In the genomic region with DNA sequence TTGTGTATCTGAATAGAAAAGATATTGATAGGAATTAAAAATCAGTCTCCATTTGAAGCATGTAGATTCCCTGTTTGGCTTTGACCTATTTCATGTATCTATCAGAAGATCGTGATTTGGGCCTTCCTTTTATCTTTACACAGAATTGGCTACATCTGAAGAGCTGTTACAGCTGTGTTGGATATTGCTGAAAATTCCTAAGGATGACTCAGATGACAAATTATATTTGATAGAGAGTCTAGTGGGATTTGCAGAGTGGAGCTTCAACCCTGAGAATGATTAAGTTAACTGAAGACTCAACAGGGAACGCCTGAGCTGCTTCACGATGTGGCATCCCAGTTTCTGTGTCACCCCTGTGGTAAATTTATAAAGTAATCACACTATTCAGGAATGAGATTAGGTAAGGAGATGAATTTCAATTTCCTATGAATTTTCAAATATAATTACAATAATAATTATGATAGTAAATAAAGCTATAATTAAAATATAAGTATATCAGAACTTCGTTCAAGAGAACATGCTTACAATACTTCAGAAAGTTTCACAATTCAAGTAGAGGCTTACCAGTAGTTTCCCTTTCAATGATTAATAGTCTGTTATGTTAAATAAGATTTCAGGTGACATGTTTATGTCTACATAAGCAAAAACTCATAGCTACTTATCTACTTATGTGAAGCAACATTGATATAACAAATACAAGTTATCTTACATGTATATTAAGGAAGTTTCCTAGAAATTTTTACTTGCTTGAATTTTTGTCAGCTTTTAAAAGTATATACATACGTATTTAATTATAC, we compare ENCODE assay signal across 14 cellular contexts. TPM values are rescaled to one million over a fixed set of nuclear protein-coding genes. Genes with fewer than 3 reads are reported as not detected.
A peak's percentile ranks its signal among the peaks of the same experiment; 100 is the strongest.
DNase-seq lines count a peak whose midpoint lies in the region; ATAC-seq, FAIRE-seq and TF ChIP-seq lines count a peak whose summit lies in the region.
"Had no signal": no experiment of that assay in that cellular context is flagged by ENCODE, and none has a peak within 500 bp of the region (broad histone marks: within the 10 kb centered on the region; RNA-seq: fewer than 3 reads in every experiment).

No MANE protein-coding gene starts in this region.

- H3K4me3 ChIP-seq in foreskin fibroblast (ENCODE audit: low read depth in 1 of 2, low read length in 2 of 2): no peak overlapping the region
- no peak overlapping the region for H3K4me3 ChIP-seq in gastrocnemius medialis
- H3K4me3 ChIP-seq: SJCRH30 had no signal

- DNase-seq in RPMI7951 (ENCODE audit: low read depth) (peak; percentile 69), foreskin fibroblast (peak; percentile 55 to 74), gastrocnemius medialis (no peak)
- DNase-seq: activated CD4-positive, alpha-beta T cell treated with anti-CD3 and anti-CD28 coated beads for 36 hours; activated effector memory CD4-positive, alpha-beta T cell treated with anti-CD3 and anti-CD28 coated beads, Interleukin-2, amount 50 U/mL, for 16 hours; cerebellar nuclear complex; mesendoderm; NCI-H524 treated with DMSO at 0.1 percent for 48 hours had no signal

- no peaks in the 10 kb centered on the region for H3K9me3 ChIP-seq in gastrocnemius medialis
- H3K9me3 ChIP-seq: SJCRH30 had no signal

- FAIRE-seq in G401.6 (lab: Jason Lieb, UNC): peak; percentile 39

- intact Hi-C loops in gastrocnemius medialis (cut with DNase I; ENCODE audit: low total_unique reads): loop anchor here (5.0 kb wide), 1 partner anchor 72 kb away; no protein-coding TSS in a partner anchor

- in situ Hi-C loops in gastrocnemius medialis (cut with MboI; ENCODE audit: low sequenced_read_pairs in 4 of 4): loop anchor here in 3 of 4 donors (10.0 kb wide), 2 partner anchors 185 to 445 kb away; no protein-coding TSS in a partner anchor

- no peak for TF ChIP-seq POLR2A in gastrocnemius medialis (IDR thresholded peaks at IDR 0.05)

- H3K36me3 ChIP-seq in gastrocnemius medialis: no peaks in the 10 kb centered on the region
- H3K36me3 ChIP-seq: SJCRH30 had no signal

- H3K27ac ChIP-seq in gastrocnemius medialis: peak overlapping the region; percentile 45 to 58 (median 50)
- H3K27ac ChIP-seq: SJCRH30 had no signal

- H3K4me1 ChIP-seq in gastrocnemius medialis: peaks cover 6 to 10% of the 10 kb centered on the region in 2 donors

- peak in 1 of 2 donors; percentile 27 for ATAC-seq in gastrocnemius medialis
- ATAC-seq in GM21515 (IDR thresholded peaks at IDR 0.05; ENCODE audit: unreplicated experiment): no peak
- ATAC-seq in HG02938 (IDR thresholded peaks at IDR 0.05; ENCODE audit: unreplicated experiment): no peak
- ATAC-seq in HG02571 (IDR thresholded peaks at IDR 0.05; ENCODE audit: unreplicated experiment): no peak
- no peak for ATAC-seq in HG03159 (IDR thresholded peaks at IDR 0.05; ENCODE audit: unreplicated experiment)
- ATAC-seq: activated CD4-positive, alpha-beta T cell treated with anti-CD3 and anti-CD28 coated beads for 36 hours had no signal

- H3K27me3 ChIP-seq in gastrocnemius medialis: no peaks in the 10 kb centered on the region
- H3K27me3 ChIP-seq: SJCRH30 had no signal

- no peak for TF ChIP-seq CTCF in foreskin fibroblast (IDR thresholded peaks at IDR 0.05; ENCODE audit: low read depth, low read length)
- TF ChIP-seq CTCF in gastrocnemius medialis (IDR thresholded peaks at IDR 0.05 in 4 of 5, conservative IDR thresholded peaks at IDR 0.05 in 1 of 5): no peak

RNA-seq across cellular contexts. Expression of a gene that starts 4.7 kb away (rescaled TPM):
- 33.6 and 39.9 TPM in 2 replicates for total RNA-seq in RPMI7951 (2014; rRNA removed; shearing (Covaris generic))
- total RNA-seq in gastrocnemius medialis: 10 to 100 TPM in 3 of 4 donors, 1 to 10 TPM in 1; 6.5 to 42.7 (median 15.0) TPM

Comparison
In these comparisons a context has a peak if more than half of its experiments do, and no peak if none do; other contexts are left out.
1. DNase-seq: peak in RPMI7951 (single experiment) and foreskin fibroblast (2 of 2); none in gastrocnemius medialis (0 of 2).